ENCODE assay signal across 11 cellular contexts in genomic region chr19:46954502-46955004, GRCh38.
DNase-seq lines count a peak whose midpoint lies in the region; ATAC-seq and TF ChIP-seq lines count a peak whose summit lies in the region.
"Had no signal": no experiment of that assay in that cellular context is flagged by ENCODE, and none has a peak within 500 bp of the region (broad histone marks: within the 10 kb centered on the region; RNA-seq: fewer than 3 reads in every experiment).

No MANE protein-coding gene starts in this region.

- no peak overlapping the region for H2AFZ ChIP-seq in IMR-90 (replicated peaks; ENCODE audit: low read length, poor library complexity)

- no peak overlapping the region for H2BK5ac ChIP-seq in IMR-90 (ENCODE audit: low read depth, low read length, poor library complexity, severe bottlenecking)

- H3K79me1 ChIP-seq in IMR-90 (ENCODE audit: low read depth in 1 of 2, low read length in 2 of 2), result peaks cover 63 to 91% of the 10 kb centered on the region in 2 experiments

- TF ChIP-seq RAD21 in IMR-90 (IDR thresholded peaks at IDR 0.05; ENCODE audit: low read length), result no peak

- H3K18ac ChIP-seq in IMR-90 (ENCODE audit: low read depth, low read length), result peak overlapping the region; percentile 81; the same call in 1 of the 2 replicates

- peaks cover 20% of the 10 kb centered on the region for H4K20me1 ChIP-seq in IMR-90 (ENCODE audit: insufficient read depth, low read length)

- H3K9ac ChIP-seq in IMR-90 (ENCODE audit: low read depth, low read length), result no peak overlapping the region

- H3K27me3 ChIP-seq in IMR-90 (ENCODE audit: control insufficient read depth, insufficient read depth, low read length), result no peaks in the 10 kb centered on the region
- no peaks in the 10 kb centered on the region for H3K27me3 ChIP-seq in body of pancreas
- H3K27me3 ChIP-seq in neutrophil, result no peaks in the 10 kb centered on the region

- intact Hi-C loops in IMR-90 (cut with micrococcal nuclease), result no loop called here
- intact Hi-C loops in body of pancreas (cut with DNase I), result no loop called here

- H3K4me3 ChIP-seq in IMR-90 (ENCODE audit: insufficient read depth, low read depth, low read length) (no peak overlapping the region), body of pancreas (no peak overlapping the region), neutrophil (ENCODE audit: low read depth in 1 of 2, low read length in 1 of 2) (no peak overlapping the region)

- TF ChIP-seq POLR2A in IMR-90 (IDR thresholded peaks at IDR 0.05; ENCODE audit: low read depth, low read length), result no peak
- TF ChIP-seq POLR2A in body of pancreas (IDR thresholded peaks at IDR 0.05), result no peak

- H3K4ac ChIP-seq in IMR-90 (ENCODE audit: low read depth, low read length), result peak overlapping the region; percentile 89; the same call in 1 of the 2 replicates

- WGBS in IMR-90 (ENCODE audit: extremely low coverage in 2 of 2, insufficient read length in 1 of 2), 2 experiments, result 60% methylated on average over 1 of the region's 7 CpGs; no CpG with 5 or more reads in 1 of the 2 experiments
- WGBS in body of pancreas, 2 donors, result 30 to 32% methylated on average over 7 of the region's 7 CpGs

- no peak overlapping the region for H4K5ac ChIP-seq in IMR-90 (ENCODE audit: low read depth, low read length)

- peak overlapping the region; percentile 63; the same call in 1 of the 2 replicates for H2AK5ac ChIP-seq in IMR-90 (ENCODE audit: low read depth, low read length)

- no TSS peak for BruUV-seq in IMR-90 (replicated peaks; lab: Mats Ljungman, UMichigan)

- H2AK9ac ChIP-seq in IMR-90 (replicated peaks; ENCODE audit: low read depth, low read length, poor library complexity), result no peak overlapping the region

- peak overlapping the region; percentile 47; the same call in 1 of the 2 replicates for H4K91ac ChIP-seq in IMR-90 (ENCODE audit: insufficient read depth, low read depth, low read length)

- H3K56ac ChIP-seq in IMR-90 (ENCODE audit: extremely low read depth, insufficient read depth, low read length), result no peak overlapping the region

- DNase-seq in GM10248 (ENCODE audit: extremely low spot score) (peak; percentile 45), IMR-90 (no peak), body of pancreas (no peak), NAMALWA (ENCODE audit: low spot score) (no peak), NCI-H2196 (lab: John Stamatoyannopoulos, UW; ENCODE audit: unreplicated experiment) (no peak), Ammon's horn (ENCODE audit: low spot score) (no peak), NCI-H345 treated with DMSO at 0.1 percent for 48 hours (lab: John Stamatoyannopoulos, UW; ENCODE audit: unreplicated experiment) (no peak)
- DNase-seq: central memory CD4-positive, alpha-beta T cell; NCI-H1105; T1000 had no signal

- H2BK20ac ChIP-seq in IMR-90 (ENCODE audit: low read depth, low read length), result no peak overlapping the region

- H3K23ac ChIP-seq in IMR-90 (ENCODE audit: low read depth, low read length), result peak overlapping the region; percentile 83; the same call in 1 of the 2 replicates

- in situ Hi-C loops in IMR-90 (cut with MboI; ENCODE audit: low sequenced_read_pairs), result no loop called here

- peak overlapping the region; percentile 56; the same call in 1 of the 2 replicates for H3K14ac ChIP-seq in IMR-90 (replicated peaks; ENCODE audit: low read depth, low read length)

- H3K4me1 ChIP-seq in IMR-90 (ENCODE audit: control insufficient read depth, insufficient read depth, low read length), result peaks cover 33% of the 10 kb centered on the region
- H3K4me1 ChIP-seq in body of pancreas, result peaks cover 35% of the 10 kb centered on the region
- H3K4me1 ChIP-seq in neutrophil (ENCODE audit: control insufficient read depth in 1 of 2, insufficient read depth in 1 of 2, low read depth in 1 of 2, low read length in 1 of 2), result peaks cover 12 to 15% of the 10 kb centered on the region in 2 experiments

- TF ChIP-seq CTCF in GM10248 (IDR thresholded peaks at IDR 0.05; ENCODE audit: control extremely low read depth, extremely low read depth, low read depth, missing control alignments), result no peak
- no peak for TF ChIP-seq CTCF in IMR-90 (conservative IDR thresholded peaks at IDR 0.05; ENCODE audit: low read depth, low read length)
- no peak for TF ChIP-seq CTCF in body of pancreas (IDR thresholded peaks at IDR 0.05)
- TF ChIP-seq CTCF in neutrophil (IDR thresholded peaks at IDR 0.05), result no peak

- POLR2A ChIA-PET in GM10248 (lab: Yijun Ruan, JAX), result interaction anchor here (1.5 kb wide), 1 partner anchor 169 kb away, joined by 3 read pairs; no protein-coding TSS in a partner anchor
- POLR2A ChIA-PET in IMR-90 (lab: Charles Lee; ENCODE audit: unreplicated experiment), result interaction anchor here (0.6 kb wide), 1 partner anchor 105 kb away, joined by 5 read pairs; no protein-coding TSS in a partner anchor

- H3K9me1 ChIP-seq in IMR-90 (ENCODE audit: insufficient read depth, low read length), result peaks cover 46% of the 10 kb centered on the region

- H3K9me3 ChIP-seq in IMR-90 (ENCODE audit: control insufficient read depth, insufficient read depth, low read length), result no peaks in the 10 kb centered on the region
- no peaks in the 10 kb centered on the region for H3K9me3 ChIP-seq in body of pancreas
- H3K9me3 ChIP-seq in neutrophil, result no peaks in the 10 kb centered on the region

- H3K27ac ChIP-seq in IMR-90 (ENCODE audit: insufficient read depth, low read length), result no peak overlapping the region
- peak overlapping the region; percentile 5 to 67 (median 57) for H3K27ac ChIP-seq in body of pancreas
- H3K27ac ChIP-seq in neutrophil, result peak overlapping the region; percentile 71

- H3K4me2 ChIP-seq in IMR-90 (ENCODE audit: low read depth, low read length), result peak overlapping the region; percentile 58; the same call in 1 of the 2 replicates

- peak overlapping the region; percentile 33; the same call in 1 of the 2 replicates for H2BK120ac ChIP-seq in IMR-90 (ENCODE audit: low read depth, low read length)

- H3K36me3 ChIP-seq in IMR-90 (ENCODE audit: control insufficient read depth, insufficient read depth, low read length) (peaks cover 3% of the 10 kb centered on the region), body of pancreas (replicated peaks in 1 of 2; ENCODE audit: insufficient read depth in 1 of 2, low read depth in 2 of 2) (no peaks in the 10 kb centered on the region), neutrophil (no peaks in the 10 kb centered on the region)

- ATAC-seq in IMR-90 (ENCODE audit: low read depth), result no peak
- peak; percentile 31 for ATAC-seq in body of pancreas

- H2BK15ac ChIP-seq in IMR-90 (ENCODE audit: low read depth, low read length), result no peak overlapping the region

- no peak overlapping the region for H4K8ac ChIP-seq in IMR-90 (ENCODE audit: low read depth in 2 of 2, low read length in 2 of 2)

- dilution Hi-C loops in IMR-90 (cut with HindIII; ENCODE audit: low sequenced_read_pairs, unreplicated experiment), result no loop called here

- CTCF ChIA-PET in GM10248 (lab: Yijun Ruan, JAX), result interaction anchor here (0.8 to 1.9 kb wide), 7 partner anchors 13 to 99 kb away, joined by 3 to 7 read pairs (median 5); no protein-coding TSS in a partner anchor
- CTCF ChIA-PET in IMR-90 (lab: Yijun Ruan, JAX), result no interaction called here

TF ChIP-seq in IMR-90, 13 proteins besides CTCF, POLR2A, EP300 and RAD21:
- no peak for TF ChIP-seq ELK1 (IDR thresholded peaks at IDR 0.05; ENCODE audit: borderline replicate concordance, low read depth, low read length)
- no peak for TF ChIP-seq USF2 (IDR thresholded peaks at IDR 0.05; ENCODE audit: low read depth, low read length)
- TF ChIP-seq SMC3 (IDR thresholded peaks at IDR 0.05; ENCODE audit: low read depth, low read length), result no peak
- no peak for TF ChIP-seq MAFK (IDR thresholded peaks at IDR 0.05; ENCODE audit: low read depth, low read length)
- TF ChIP-seq MXI1 (IDR thresholded peaks at IDR 0.05; ENCODE audit: borderline replicate concordance, low read depth, low read length), result no peak
- TF ChIP-seq RFX5 (IDR thresholded peaks at IDR 0.05; ENCODE audit: low read depth, low read length), result no peak
- no peak for TF ChIP-seq FOS (IDR thresholded peaks at IDR 0.05; ENCODE audit: low read depth, low read length)
- no peak for TF ChIP-seq RCOR1 (IDR thresholded peaks at IDR 0.05; ENCODE audit: insufficient replicate concordance, low read length)
- TF ChIP-seq MAZ (IDR thresholded peaks at IDR 0.05; ENCODE audit: borderline replicate concordance, low read depth, low read length), result no peak
- no peak for TF ChIP-seq CEBPB (IDR thresholded peaks at IDR 0.05; ENCODE audit: low read depth, low read length)
- TF ChIP-seq NFE2L2 (IDR thresholded peaks at IDR 0.05; ENCODE audit: low read depth, low read length), result no peak
- no peak for TF ChIP-seq CHD1 (IDR thresholded peaks at IDR 0.05; ENCODE audit: low read depth, low read length)
- TF ChIP-seq BHLHE40 (IDR thresholded peaks at IDR 0.05; ENCODE audit: low read depth, low read length), result no peak
TF ChIP-seq in IMR-90: peak in this region for 0.
